1 cellular context compared by ENCODE assay signal in the genomic region with DNA sequence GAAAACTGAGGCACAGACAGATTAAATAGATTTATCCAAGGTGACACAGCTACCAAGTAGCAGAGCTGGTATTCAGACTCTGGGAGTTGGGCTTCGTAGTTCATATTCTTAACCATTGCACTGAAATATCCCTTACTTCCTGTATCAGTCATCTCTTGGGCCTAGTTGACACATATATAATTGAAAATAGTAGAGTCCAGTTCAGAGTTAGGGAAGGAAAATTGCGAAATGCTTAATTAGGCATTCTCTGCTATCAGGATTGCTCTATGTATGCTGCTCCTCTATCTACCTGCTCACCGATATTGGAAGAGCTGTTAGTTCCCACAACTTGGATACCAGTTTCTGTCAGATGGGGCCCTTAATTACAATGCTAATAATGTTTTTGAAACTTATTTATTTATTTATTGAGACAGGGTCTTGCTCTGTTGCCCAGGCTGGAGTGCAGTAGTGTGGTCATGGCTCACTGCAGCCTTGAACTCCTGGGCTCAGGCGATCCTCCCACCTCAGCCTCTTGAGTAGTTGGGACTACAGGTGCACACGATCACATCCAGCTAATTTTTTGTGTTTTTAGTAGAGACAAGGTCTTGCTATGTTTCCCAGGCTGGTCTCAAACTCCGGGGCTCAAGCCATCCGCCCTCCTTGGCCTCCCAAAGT.
TF ChIP-seq lines count a peak whose summit lies in the region.

No MANE protein-coding gene starts in this region.

TF ChIP-seq in K562, 482 proteins besides CTCF, POLR2A, EP300 and RAD21 (continued from another document):
- TF ChIP-seq, protein P1, sequence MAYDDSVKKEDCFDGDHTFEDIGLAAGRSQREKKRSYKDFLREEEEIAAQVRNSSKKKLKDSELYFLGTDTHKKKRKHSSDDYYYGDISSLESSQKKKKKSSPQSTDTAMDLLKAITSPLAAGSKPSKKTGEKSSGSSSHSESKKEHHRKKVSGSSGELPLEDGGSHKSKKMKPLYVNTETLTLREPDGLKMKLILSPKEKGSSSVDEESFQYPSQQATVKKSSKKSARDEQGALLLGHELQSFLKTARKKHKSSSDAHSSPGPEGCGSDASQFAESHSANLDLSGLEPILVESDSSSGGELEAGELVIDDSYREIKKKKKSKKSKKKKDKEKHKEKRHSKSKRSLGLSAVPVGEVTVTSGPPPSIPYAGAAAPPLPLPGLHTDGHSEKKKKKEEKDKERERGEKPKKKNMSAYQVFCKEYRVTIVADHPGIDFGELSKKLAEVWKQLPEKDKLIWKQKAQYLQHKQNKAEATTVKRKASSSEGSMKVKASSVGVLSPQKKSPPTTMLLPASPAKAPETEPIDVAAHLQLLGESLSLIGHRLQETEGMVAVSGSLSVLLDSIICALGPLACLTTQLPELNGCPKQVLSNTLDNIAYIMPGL (CRISPR knock-in tag; IDR thresholded peaks at IDR 0.05), result no peak
- TF ChIP-seq CEBPB (tag; IDR thresholded peaks at IDR 0.05), result peak; percentile 85
- no peak for TF ChIP-seq CEBPG (CRISPR knock-in tag; IDR thresholded peaks at IDR 0.05)
- TF ChIP-seq CEBPG (tag; conservative IDR thresholded peaks at IDR 0.05 in 1 of 2, IDR thresholded peaks at IDR 0.05 in 1 of 2), result peak; percentile 55 to 59; a peak in 3 of 4 replicates
